In genomic region chr14:36767603-36768281, GRCh38 we compare ENCODE assay signal across 13 cellular contexts.
A peak's percentile ranks its signal among the peaks of the same experiment; 100 is the strongest.
DNase-seq lines count a peak whose midpoint lies in the region; ATAC-seq and TF ChIP-seq lines count a peak whose summit lies in the region.
"Had no signal": no experiment of that assay in that cellular context is flagged by ENCODE, and none has a peak within 500 bp of the region (broad histone marks: within the 10 kb centered on the region; RNA-seq: fewer than 3 reads in every experiment).

No MANE protein-coding gene starts in this region.

- H3K4me3 ChIP-seq in RWPE2 (ENCODE audit: severe bottlenecking), result no peak overlapping the region
- H3K4me3 ChIP-seq: breast epithelium, thoracic aorta had no signal

- TF ChIP-seq CTCF in RWPE2 (IDR thresholded peaks at IDR 0.05; ENCODE audit: poor library complexity, severe bottlenecking) (no peak), GM10266 (IDR thresholded peaks at IDR 0.05; ENCODE audit: control insufficient read depth, insufficient read depth, low read depth, missing control alignments) (no peak)

- H3K4me1 ChIP-seq in RWPE2 (ENCODE audit: insufficient read depth, poor library complexity, severe bottlenecking), result peaks cover 12% of the 10 kb centered on the region
- H3K4me1 ChIP-seq: breast epithelium had no signal

- DNase-seq in DMS79 treated with DMSO at 0.1 percent for 48 hours (lab: John Stamatoyannopoulos, UW), result peak; percentile 100
- DNase-seq in NCI-H146 treated with DMSO at 0.1 percent for 48 hours (lab: John Stamatoyannopoulos, UW; ENCODE audit: unreplicated experiment), result peak; percentile 61
- no peak for DNase-seq in RWPE2 (ENCODE audit: low spot score)
- peak; percentile 90 for DNase-seq in left kidney (ENCODE audit: low read depth, low spot score)
- DNase-seq in NCI-H446 (lab: John Stamatoyannopoulos, UW), result no peak
- no peak for DNase-seq in GM10266 (ENCODE audit: extremely low spot score)
- DNase-seq in cortex of kidney (lab: John Stamatoyannopoulos, UW), result no peak
- DNase-seq: glutamatergic neuron; MM.1S; stimulated activated CD4-positive, alpha-beta T cell treated with anti-CD3 and anti-CD28 coated beads, Interleukin-2, amount 100 ng/mL, for 24 hours had no signal

- H3K27me3 ChIP-seq in RWPE2 (ENCODE audit: insufficient read depth, poor library complexity, severe bottlenecking), result no peaks in the 10 kb centered on the region
- H3K27me3 ChIP-seq: breast epithelium had no signal

- ATAC-seq in RWPE2 (ENCODE audit: low read depth), result peak; percentile 76
- no peak for ATAC-seq in GM21619 (IDR thresholded peaks at IDR 0.05; ENCODE audit: unreplicated experiment)

- H3K9me3 ChIP-seq in RWPE2 (ENCODE audit: severe bottlenecking), result no peaks in the 10 kb centered on the region
- H3K9me3 ChIP-seq: breast epithelium, thoracic aorta had no signal

- H3K27ac ChIP-seq in RWPE2 (ENCODE audit: poor library complexity, severe bottlenecking), result peak overlapping the region; percentile 35
- H3K27ac ChIP-seq: breast epithelium, thoracic aorta had no signal

- H3K36me3 ChIP-seq in RWPE2 (ENCODE audit: low read depth), result no peaks in the 10 kb centered on the region
- H3K36me3 ChIP-seq: breast epithelium, thoracic aorta had no signal

Comparison
In these comparisons a context has a peak if more than half of its experiments do, and no peak if none do; other contexts are left out.
1. DNase-seq: peak in DMS79 treated with DMSO at 0.1 percent for 48 hours (single experiment), NCI-H146 treated with DMSO at 0.1 percent for 48 hours (single experiment) and left kidney (single experiment); none in RWPE2 (single experiment), NCI-H446 (0 of 2), GM10266 (single experiment) and cortex of kidney (single experiment).